ENCODE assay signal across 8 cellular contexts in genomic region chr5:112551437-112552018, GRCh38.
DNase-seq lines count a peak whose midpoint lies in the region; ATAC-seq and TF ChIP-seq lines count a peak whose summit lies in the region.

No MANE protein-coding gene starts in this region.

- H3K27ac ChIP-seq in RWPE2 (ENCODE audit: poor library complexity, severe bottlenecking) (no peak overlapping the region), thoracic aorta (no peak overlapping the region)

- no peaks in the 10 kb centered on the region for H3K9me3 ChIP-seq in RWPE2 (ENCODE audit: severe bottlenecking)
- H3K9me3 ChIP-seq in thoracic aorta, result no peaks in the 10 kb centered on the region

- no peak overlapping the region for H3K4me3 ChIP-seq in GM12865 (ENCODE audit: low read depth, low read length)
- no peak overlapping the region for H3K4me3 ChIP-seq in RWPE2 (ENCODE audit: severe bottlenecking)
- no peak overlapping the region for H3K4me3 ChIP-seq in thoracic aorta

- H3K36me3 ChIP-seq in RWPE2 (ENCODE audit: low read depth) (no peaks in the 10 kb centered on the region), thoracic aorta (no peaks in the 10 kb centered on the region)

- no peaks in the 10 kb centered on the region for H3K4me1 ChIP-seq in RWPE2 (ENCODE audit: insufficient read depth, poor library complexity, severe bottlenecking)
- peaks cover 0 to 21% of the 10 kb centered on the region in 2 donors for H3K4me1 ChIP-seq in thoracic aorta (ENCODE audit: control insufficient read depth in 1 of 2, low read depth in 2 of 2)

- DNase-seq in AML-193 (lab: John Stamatoyannopoulos, UW) (peak; percentile 59 to 64), GM12865 (ENCODE audit: low read depth) (peak; percentile 74), LHCN-M2 (ENCODE audit: low read depth) (peak; percentile 48), RWPE2 (ENCODE audit: low spot score) (no peak), left kidney (ENCODE audit: low read depth, low spot score) (peak; percentile 80), thoracic aorta (ENCODE audit: low spot score) (no peak)
- DNase-seq in central memory CD4-positive, alpha-beta T cell, result peak; percentile 53

- ATAC-seq in RWPE2 (ENCODE audit: low read depth) (peak; percentile 53; the same call in 1 of the 3 replicates), thoracic aorta (ENCODE audit: insufficient number of reproducible peaks, low FRiP score, low read depth) (no peak), HG02970 (IDR thresholded peaks at IDR 0.05; ENCODE audit: low FRiP score, unreplicated experiment) (no peak)

- peak; percentile 64 for TF ChIP-seq CTCF in GM12865 (IDR thresholded peaks at IDR 0.05; ENCODE audit: insufficient read depth, low read depth, low read length, missing control alignments)
- peak; percentile 95 for TF ChIP-seq CTCF in RWPE2 (IDR thresholded peaks at IDR 0.05; ENCODE audit: poor library complexity, severe bottlenecking)
- peak; percentile 74 for TF ChIP-seq CTCF in thoracic aorta (IDR thresholded peaks at IDR 0.05)

- H3K27me3 ChIP-seq in RWPE2 (ENCODE audit: insufficient read depth, poor library complexity, severe bottlenecking), result no peaks in the 10 kb centered on the region
- no peaks in the 10 kb centered on the region for H3K27me3 ChIP-seq in thoracic aorta (replicated peaks; ENCODE audit: insufficient read depth)

Comparison
In these comparisons a context has a peak if more than half of its experiments do, and no peak if none do; other contexts are left out.
1. DNase-seq: peak in AML-193 (2 of 2), GM12865 (single experiment), LHCN-M2 (single experiment), central memory CD4-positive, alpha-beta T cell (single experiment) and left kidney (single experiment); none in RWPE2 (single experiment) and thoracic aorta (single experiment).
2. Peak in every context shown above with its lines, with median percentiles within 50 percentile points of each other: CTCF ChIP-seq.